Comparison of ENCODE assay signal across 8 cellular contexts in the genomic region with DNA sequence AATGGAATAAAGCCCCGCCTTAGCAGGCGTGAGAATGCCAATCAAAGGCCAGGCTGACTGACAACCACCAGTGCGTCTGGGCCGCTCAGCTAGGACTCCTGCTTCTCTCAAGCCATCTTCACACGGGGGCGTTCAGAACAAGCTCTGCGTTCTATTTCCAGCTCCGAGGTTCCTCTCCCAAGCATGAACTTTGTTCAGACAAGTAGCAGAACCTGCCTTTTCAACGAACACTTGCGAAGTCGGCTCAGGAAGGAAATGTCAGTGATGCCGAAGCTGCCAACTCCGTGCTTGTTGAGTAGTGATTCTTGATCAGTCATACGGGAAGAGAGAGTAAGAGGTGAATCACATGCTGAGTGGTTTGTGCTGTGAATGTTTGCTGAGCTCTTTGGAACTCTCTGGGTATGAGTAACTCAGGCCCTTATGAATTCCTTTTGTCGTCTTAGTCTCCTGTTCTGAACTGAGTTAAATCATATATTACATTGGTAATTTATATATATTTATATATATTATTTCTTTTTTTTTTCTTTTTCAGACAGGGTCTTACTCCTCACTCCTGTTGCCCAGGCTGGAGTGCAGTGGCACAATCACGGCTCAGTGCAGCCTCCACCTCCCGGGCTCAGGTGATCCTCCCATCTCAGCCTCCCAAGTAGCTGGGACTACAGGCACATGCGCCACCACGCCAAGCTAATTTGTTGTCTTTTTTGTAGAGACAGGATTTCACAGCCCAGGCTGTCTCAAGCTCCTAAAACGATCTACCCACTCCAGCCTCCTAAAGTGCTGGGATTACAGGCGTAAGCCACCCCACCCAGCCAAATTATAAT. TPM values are rescaled to one million over a fixed set of nuclear protein-coding genes. Genes with fewer than 3 reads are reported as not detected.
DNase-seq lines count a peak whose midpoint lies in the region; ATAC-seq and TF ChIP-seq lines count a peak whose summit lies in the region.

No MANE protein-coding gene starts in this region.

- H3K27me3 Mint-ChIP-seq in WTC11 (ENCODE audit: low read depth): no peaks in the 10 kb centered on the region

- ATAC-seq in GM19351 (IDR thresholded peaks at IDR 0.05; ENCODE audit: unreplicated experiment): peak; percentile 83
- peak; percentile 84 for ATAC-seq in HG03460 (IDR thresholded peaks at IDR 0.05; ENCODE audit: unreplicated experiment)
- no peak for ATAC-seq in WTC11

- no peak overlapping the region for H3K4me3 Mint-ChIP-seq in WTC11

- no peak overlapping the region for H3K27ac Mint-ChIP-seq in WTC11

- no peaks in the 10 kb centered on the region for H3K9me3 Mint-ChIP-seq in WTC11

- DNase-seq in Ammon's horn (ENCODE audit: low spot score): peak; percentile 40
- peak; percentile 44 to 50 for DNase-seq in activated CD4-positive, alpha-beta T cell treated with anti-CD3 and anti-CD28 coated beads for 24 hours (ENCODE audit: low read depth in 2 of 2)
- DNase-seq in dermis microvascular lymphatic vessel endothelial cell (ENCODE audit: low read depth in 2 of 2): peak; percentile 50 to 97
- DNase-seq in retinal pigment epithelial cell (ENCODE audit: low read depth): peak; percentile 70
- DNase-seq in WTC11 (ENCODE audit: low spot score): no peak
- no peak for DNase-seq in NCI-H128 (lab: John Stamatoyannopoulos, UW; ENCODE audit: unreplicated experiment)

- POLR2A ChIA-PET in WTC11 (lab: Charles Lee): no interaction called here

- no peak overlapping the region for H3K4me3 ChIP-seq in retinal pigment epithelial cell (ENCODE audit: low read length)

- CTCF ChIA-PET in WTC11 (lab: Charles Lee): interaction anchor here (1.0 to 1.1 kb wide), 2 partner anchors 39 to 74 kb away, joined by 3 read pairs; partner anchors contain the start of gene CFAP251

- H3K36me3 Mint-ChIP-seq in WTC11: no peaks in the 10 kb centered on the region

- no peak for TF ChIP-seq CTCF in retinal pigment epithelial cell (conservative IDR thresholded peaks at IDR 0.05; ENCODE audit: low read depth, low read length)
- TF ChIP-seq CTCF in WTC11 (IDR thresholded peaks at IDR 0.05): no peak

- H3K4me1 Mint-ChIP-seq in WTC11: no peaks in the 10 kb centered on the region

TF ChIP-seq in WTC11, 78 proteins besides CTCF, POLR2A, EP300 and RAD21:
- TF ChIP-seq, protein P1, sequence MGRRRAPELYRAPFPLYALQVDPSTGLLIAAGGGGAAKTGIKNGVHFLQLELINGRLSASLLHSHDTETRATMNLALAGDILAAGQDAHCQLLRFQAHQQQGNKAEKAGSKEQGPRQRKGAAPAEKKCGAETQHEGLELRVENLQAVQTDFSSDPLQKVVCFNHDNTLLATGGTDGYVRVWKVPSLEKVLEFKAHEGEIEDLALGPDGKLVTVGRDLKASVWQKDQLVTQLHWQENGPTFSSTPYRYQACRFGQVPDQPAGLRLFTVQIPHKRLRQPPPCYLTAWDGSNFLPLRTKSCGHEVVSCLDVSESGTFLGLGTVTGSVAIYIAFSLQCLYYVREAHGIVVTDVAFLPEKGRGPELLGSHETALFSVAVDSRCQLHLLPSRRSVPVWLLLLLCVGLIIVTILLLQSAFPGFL (CRISPR knock-in tag; IDR thresholded peaks at IDR 0.05; ENCODE audit: borderline replicate concordance): no peak
- TF ChIP-seq NR2C2 (CRISPR knock-in tag; IDR thresholded peaks at IDR 0.05) (no peak), GRHL2 (CRISPR knock-in tag; IDR thresholded peaks at IDR 0.05; ENCODE audit: insufficient replicate concordance, severe bottlenecking) (no peak), ZNF317 (CRISPR knock-in tag; IDR thresholded peaks at IDR 0.05; ENCODE audit: borderline replicate concordance, low read depth) (no peak), ZNF232 (CRISPR knock-in tag; IDR thresholded peaks at IDR 0.05) (no peak), GABPB1 (CRISPR knock-in tag; IDR thresholded peaks at IDR 0.05) (no peak), MYBL2 (CRISPR knock-in tag; IDR thresholded peaks at IDR 0.05) (no peak), CDX4 (CRISPR knock-in tag; IDR thresholded peaks at IDR 0.05; ENCODE audit: borderline replicate concordance) (no peak)

RNA-seq across cellular contexts. Expression of gene BCL7A, which starts 29.4 kb away (rescaled TPM):
- total RNA-seq in dermis microvascular lymphatic vessel endothelial cell (6.0 and 9.6 TPM in 2 replicates), WTC11 (2021) (14.6 to 19.7 TPM (median 15.8 TPM) in 3 replicates)

Comparison
In these comparisons a context has a peak if more than half of its experiments do, and no peak if none do; other contexts are left out.
1. DNase-seq: peak in Ammon's horn (single experiment), activated CD4-positive, alpha-beta T cell treated with anti-CD3 and anti-CD28 coated beads for 24 hours (2 of 2), dermis microvascular lymphatic vessel endothelial cell (2 of 2) and retinal pigment epithelial cell (single experiment); none in WTC11 (single experiment) and NCI-H128 (single experiment).